ENCODE assay signal across 8 cellular contexts in genomic region chr1:94928293-94928939, GRCh38. TPM values are rescaled to one million over a fixed set of nuclear protein-coding genes. Genes with fewer than 3 reads are reported as not detected.
A peak's percentile ranks its signal among the peaks of the same experiment; 100 is the strongest.
DNase-seq lines count a peak whose midpoint lies in the region; ATAC-seq and TF ChIP-seq lines count a peak whose summit lies in the region.

No MANE protein-coding gene starts in this region.

- intact Hi-C loops in activated CD4-positive, alpha-beta T cell treated with anti-CD3 and anti-CD28 coated beads, Interleukin-2, amount 10 ng/mL, durations not matched to agents 24 days and 14 days (cut with micrococcal nuclease) = loop anchor here (10.0 kb wide), 1 partner anchor 116 kb away; no protein-coding TSS in a partner anchor
- intact Hi-C loops in activated CD4-positive, alpha-beta T cell treated with anti-CD3 and anti-CD28 coated beads for 36 hours (cut with DNase I, micrococcal nuclease) = no loop called here
- intact Hi-C loops in thyroid gland (cut with DNase I) = loop anchor here (5.0 kb wide), 1 partner anchor 114 kb away; no protein-coding TSS in a partner anchor

- TF ChIP-seq CTCF in coronary artery (IDR thresholded peaks at IDR 0.05) (no peak), thyroid gland (IDR thresholded peaks at IDR 0.05) (no peak)

- POLR2A ChIA-PET in activated CD4-positive, alpha-beta T cell treated with anti-CD3 and anti-CD28 coated beads for 36 hours (lab: Charles Lee) = no interaction called here

- peak overlapping the region; percentile 94 to 100 for H3K27ac ChIP-seq in coronary artery
- H3K27ac ChIP-seq in thyroid gland = peak overlapping the region; percentile 86 to 99 (median 98)

- peak overlapping the region; percentile 77 for H3K9ac ChIP-seq in mucosa of stomach (ENCODE audit: low read length)

- peaks cover 52% of the 10 kb centered on the region for H3K27me3 Mint-ChIP-seq in activated CD4-positive, alpha-beta T cell treated with anti-CD3 and anti-CD28 coated beads, Interleukin-2, amount 10 ng/mL, durations not matched to agents 24 days and 14 days
- H3K27me3 Mint-ChIP-seq in activated CD4-positive, alpha-beta T cell treated with anti-CD3 and anti-CD28 coated beads for 36 hours = peaks cover 30% of the 10 kb centered on the region

- WGBS in thyroid gland, 2 donors = 77 to 84% methylated on average over 7 of the region's 7 CpGs

- H3K4me1 ChIP-seq in mucosa of stomach (ENCODE audit: control insufficient read depth, insufficient read depth, low read length) (peaks cover 17% of the 10 kb centered on the region), thyroid gland (peaks cover 32 to 45% of the 10 kb centered on the region in 2 donors)

- peak overlapping the region; percentile 92 for H3K4me3 ChIP-seq in coronary artery
- H3K4me3 ChIP-seq in mucosa of stomach (ENCODE audit: low read length) = no peak overlapping the region
- H3K4me3 ChIP-seq in thyroid gland (replicated peaks in 1 of 3) = no peak overlapping the region

- TF ChIP-seq POLR2A in thyroid gland (IDR thresholded peaks at IDR 0.05) = no peak

- DNase-seq in activated CD4-positive, alpha-beta T cell treated with anti-CD3 and anti-CD28 coated beads, Interleukin-2, amount 10 ng/mL, durations not matched to agents 24 days and 14 days = no peak
- no peak for DNase-seq in activated CD4-positive, alpha-beta T cell treated with anti-CD3 and anti-CD28 coated beads for 36 hours
- no peak for DNase-seq in coronary artery (ENCODE audit: low spot score)
- no peak for DNase-seq in thyroid gland
- no peak for DNase-seq in activated CD8-positive, alpha-beta memory T cell treated with anti-CD3 and anti-CD28 coated beads for 24 hours
- no peak for DNase-seq in NCI-H526 treated with DMSO at 0.1 percent for 48 hours (lab: John Stamatoyannopoulos, UW)

- no peak for ATAC-seq in activated CD4-positive, alpha-beta T cell treated with anti-CD3 and anti-CD28 coated beads for 36 hours
- no peak for ATAC-seq in HG03095 (IDR thresholded peaks at IDR 0.05; ENCODE audit: unreplicated experiment)

- CTCF ChIA-PET in activated CD4-positive, alpha-beta T cell treated with anti-CD3 and anti-CD28 coated beads for 36 hours (lab: Charles Lee) = interaction anchor here (1.0 to 1.4 kb wide), 3 partner anchors 8 to 92 kb away, joined by 3 read pairs; no protein-coding TSS in a partner anchor

- no peaks in the 10 kb centered on the region for H3K9me3 Mint-ChIP-seq in activated CD4-positive, alpha-beta T cell treated with anti-CD3 and anti-CD28 coated beads, Interleukin-2, amount 10 ng/mL, durations not matched to agents 24 days and 14 days
- no peaks in the 10 kb centered on the region for H3K9me3 Mint-ChIP-seq in activated CD4-positive, alpha-beta T cell treated with anti-CD3 and anti-CD28 coated beads for 36 hours (ENCODE audit: low read depth)

- H3K9me3 ChIP-seq in mucosa of stomach (ENCODE audit: control insufficient read depth, low read length) (no peaks in the 10 kb centered on the region), thyroid gland (no peaks in the 10 kb centered on the region)

- H3K36me3 ChIP-seq in mucosa of stomach (ENCODE audit: control insufficient read depth, insufficient read depth, low read length) (no peaks in the 10 kb centered on the region), thyroid gland (no peaks in the 10 kb centered on the region)

- no peak overlapping the region for H3K27ac Mint-ChIP-seq in activated CD4-positive, alpha-beta T cell treated with anti-CD3 and anti-CD28 coated beads, Interleukin-2, amount 10 ng/mL, durations not matched to agents 24 days and 14 days
- H3K27ac Mint-ChIP-seq in activated CD4-positive, alpha-beta T cell treated with anti-CD3 and anti-CD28 coated beads for 36 hours = no peak overlapping the region

- H3K4me1 Mint-ChIP-seq in activated CD4-positive, alpha-beta T cell treated with anti-CD3 and anti-CD28 coated beads, Interleukin-2, amount 10 ng/mL, durations not matched to agents 24 days and 14 days = peaks cover 10% of the 10 kb centered on the region
- peaks cover 13% of the 10 kb centered on the region for H3K4me1 Mint-ChIP-seq in activated CD4-positive, alpha-beta T cell treated with anti-CD3 and anti-CD28 coated beads for 36 hours

- peak overlapping the region; percentile 82 for H3K4me3 Mint-ChIP-seq in activated CD4-positive, alpha-beta T cell treated with anti-CD3 and anti-CD28 coated beads, Interleukin-2, amount 10 ng/mL, durations not matched to agents 24 days and 14 days
- no peak overlapping the region for H3K4me3 Mint-ChIP-seq in activated CD4-positive, alpha-beta T cell treated with anti-CD3 and anti-CD28 coated beads for 36 hours

- H3K27me3 ChIP-seq in mucosa of stomach (ENCODE audit: control insufficient read depth, insufficient read depth, low read length) (peaks cover 3% of the 10 kb centered on the region), thyroid gland (no peaks in the 10 kb centered on the region)

- H3K36me3 Mint-ChIP-seq in activated CD4-positive, alpha-beta T cell treated with anti-CD3 and anti-CD28 coated beads, Interleukin-2, amount 10 ng/mL, durations not matched to agents 24 days and 14 days (ENCODE audit: low read depth) = no peaks in the 10 kb centered on the region
- H3K36me3 Mint-ChIP-seq in activated CD4-positive, alpha-beta T cell treated with anti-CD3 and anti-CD28 coated beads for 36 hours (ENCODE audit: low read depth) = peaks cover 2% of the 10 kb centered on the region

RNA-seq across cellular contexts. Expression of gene CNN3, which starts 1.5 kb away (rescaled TPM):
- 2.5 and 2.7 TPM in 2 replicates for total RNA-seq in activated CD4-positive, alpha-beta T cell treated with anti-CD3 and anti-CD28 coated beads, Interleukin-2, amount 10 ng/mL, durations not matched to agents 24 days and 14 days
- 1 to 10 TPM; 2.5 to 3.1 TPM for total RNA-seq in activated CD4-positive, alpha-beta T cell treated with anti-CD3 and anti-CD28 coated beads for 36 hours
- total RNA-seq in thyroid gland = 100 to 1,000 TPM; 149 to 257 (median 177) TPM

Comparison
In these comparisons a context has a peak if more than half of its experiments do, and no peak if none do; other contexts are left out.
1. intact Hi-C loops: an anchor here in activated CD4-positive, alpha-beta T cell treated with anti-CD3 and anti-CD28 coated beads, Interleukin-2, amount 10 ng/mL, durations not matched to agents 24 days and 14 days (10.0 kb wide) and thyroid gland (5.0 kb wide); none called in activated CD4-positive, alpha-beta T cell treated with anti-CD3 and anti-CD28 coated beads for 36 hours.
2. RNA of gene CNN3, which starts 1.5 kb away (total RNA-seq): 149 to 257 TPM in thyroid gland; 2.5 to 3.1 TPM in activated CD4-positive, alpha-beta T cell treated with anti-CD3 and anti-CD28 coated beads for 36 hours and 2.5 to 2.7 TPM in activated CD4-positive, alpha-beta T cell treated with anti-CD3 and anti-CD28 coated beads, Interleukin-2, amount 10 ng/mL, durations not matched to agents 24 days and 14 days; every median in the first group is over 10 times any median in the second.